Comparison of ENCODE assay signal across 16 cellular contexts in the genomic region with DNA sequence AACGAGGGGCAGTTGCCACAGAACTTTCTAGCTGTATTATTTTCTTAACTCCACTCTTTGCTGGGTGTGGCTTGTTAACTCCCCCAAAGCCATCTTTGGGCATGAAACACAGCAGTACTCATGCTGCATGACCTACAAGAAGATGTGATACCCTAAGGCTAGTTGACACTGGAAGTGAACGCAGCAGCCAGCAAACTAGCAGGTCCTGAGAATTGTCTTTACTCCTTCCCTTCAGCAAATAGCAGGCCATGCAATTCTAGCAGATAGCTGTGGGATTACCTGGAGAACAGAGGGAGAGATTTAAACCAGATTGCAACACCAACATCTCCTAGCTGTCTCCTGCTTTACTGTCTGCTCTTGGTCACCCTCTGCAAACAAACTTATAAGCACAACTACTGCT.
"Had no signal": no experiment of that assay in that cellular context is flagged by ENCODE, and none has a peak within 500 bp of the region (broad histone marks: within the 10 kb centered on the region; RNA-seq: fewer than 3 reads in every experiment).

No MANE protein-coding gene starts in this region.

- H3K27ac Mint-ChIP-seq: naive thymus-derived CD4-positive, alpha-beta T cell; type B pancreatic cell had no signal

- H3K36me3 Mint-ChIP-seq: naive thymus-derived CD4-positive, alpha-beta T cell; type B pancreatic cell had no signal

- H3K27me3 ChIP-seq: foreskin keratinocyte, heart left ventricle, spleen had no signal

- ATAC-seq: foreskin keratinocyte; heart left ventricle; left colon; naive thymus-derived CD4-positive, alpha-beta T cell; sciatic nerve had no signal

- H3K4me3 Mint-ChIP-seq: central memory CD8-positive, alpha-beta T cell; naive thymus-derived CD4-positive, alpha-beta T cell; type B pancreatic cell had no signal

- H3K27ac ChIP-seq: foreskin keratinocyte, heart left ventricle, spleen had no signal

- DNase-seq: erythroblast; foreskin keratinocyte; heart left ventricle; hypothalamus; kidney; left colon; naive thymus-derived CD4-positive, alpha-beta T cell; posterior cingulate gyrus; spleen; stimulated activated CD4-positive, alpha-beta T cell treated with anti-CD3 and anti-CD28 coated beads, Interleukin-15, amount 100 ng/mL, for 24 hours; stimulated activated CD4-positive, alpha-beta T cell treated with anti-CD3 and anti-CD28 coated beads, Interleukin-1b, Interleukin-23, amount 100 ng/mL, for 48 hours; stimulated activated CD4-positive, alpha-beta T cell treated with anti-CD3 and anti-CD28 coated beads, Interleukin-4, amount 100 ng/mL, for 4 hours; stimulated activated naive CD4-positive, alpha-beta T cell treated with Interleukin-2 at 50 U/mL for 16 hours had no signal

- H3K36me3 ChIP-seq: heart left ventricle, spleen had no signal

- H3K4me1 Mint-ChIP-seq: central memory CD8-positive, alpha-beta T cell; naive thymus-derived CD4-positive, alpha-beta T cell had no signal

- H3K4me1 ChIP-seq: foreskin keratinocyte, heart left ventricle, spleen had no signal

- H3K27me3 Mint-ChIP-seq: central memory CD8-positive, alpha-beta T cell; naive thymus-derived CD4-positive, alpha-beta T cell; type B pancreatic cell had no signal

- H3K4me3 ChIP-seq: heart left ventricle, spleen had no signal

- H3K9me3 Mint-ChIP-seq: type B pancreatic cell had no signal
